In genomic region chr20:34559311-34560140, GRCh38 we compare ENCODE assay signal across 1 cellular context.
TF ChIP-seq lines count a peak whose summit lies in the region.

No MANE protein-coding gene starts in this region.

TF ChIP-seq in WTC11, 78 proteins besides CTCF, POLR2A, EP300 and RAD21 (continued from another document):
- no peak for TF ChIP-seq PREB (CRISPR knock-in tag; IDR thresholded peaks at IDR 0.05; ENCODE audit: borderline replicate concordance)
